In genomic region chr6:107716688-107717089, GRCh38 we compare ENCODE assay signal across 8 cellular contexts.
DNase-seq lines count a peak whose midpoint lies in the region; ATAC-seq and TF ChIP-seq lines count a peak whose summit lies in the region.

No MANE protein-coding gene starts in this region.

- CTCF ChIA-PET in Panc1 (lab: Charles Lee): no interaction called here

- H3K27ac ChIP-seq in Panc1 (ENCODE audit: low read length) (no peak overlapping the region), left lung (no peak overlapping the region), upper lobe of right lung (no peak overlapping the region), thyroid gland (no peak overlapping the region)

- peak overlapping the region in 1 of 2 experiments; percentile 36; a peak in 1 of 4 replicates for H3K4me3 ChIP-seq in Panc1 (ENCODE audit: low read depth in 2 of 2, low read length in 2 of 2)
- no peak overlapping the region for H3K4me3 ChIP-seq in left lung
- H3K4me3 ChIP-seq in upper lobe of right lung: no peak overlapping the region
- no peak overlapping the region for H3K4me3 ChIP-seq in thyroid gland (replicated peaks in 1 of 3)

- POLR2A ChIA-PET in Panc1 (lab: Charles Lee): interaction anchor here (0.7 kb wide), 1 partner anchor 531 kb away, joined by 12 read pairs; no protein-coding TSS in a partner anchor

- H3K9me3 ChIP-seq in Panc1 (ENCODE audit: control insufficient read depth, insufficient read depth, low read depth, low read length) (no peaks in the 10 kb centered on the region), left lung (no peaks in the 10 kb centered on the region), upper lobe of right lung (no peaks in the 10 kb centered on the region), thyroid gland (no peaks in the 10 kb centered on the region)

- DNase-seq in Daoy (ENCODE audit: low read depth) (peak; percentile 29), HCEC 1CT (peak; percentile 51), Panc1 (ENCODE audit: low read depth, low spot score) (no peak), left lung (no peak), upper lobe of right lung (no peak), thyroid gland (no peak)
- peak; percentile 73 for DNase-seq in activated T-cell treated with anti-CD3 and anti-CD28 coated beads, Interleukin-2, amount 50 U/mL, for 1 hour

- no TSS peak for BruUV-seq in Panc1 (replicated peaks; lab: Mats Ljungman, UMichigan)

- ATAC-seq in Panc1 (peak; percentile 44; the same call in 1 of the 2 replicates), left lung (peak; percentile 53), upper lobe of right lung (peak; percentile 74), GM18520 (IDR thresholded peaks at IDR 0.05; ENCODE audit: unreplicated experiment) (no peak)

- H3K4me1 ChIP-seq in Panc1 (ENCODE audit: control insufficient read depth, insufficient read depth, low read length): no peaks in the 10 kb centered on the region; the same call in 1 of the 2 replicates
- peaks cover 4 to 12% of the 10 kb centered on the region in 2 donors for H3K4me1 ChIP-seq in left lung
- peaks cover 12% of the 10 kb centered on the region for H3K4me1 ChIP-seq in upper lobe of right lung
- H3K4me1 ChIP-seq in thyroid gland: no peaks in the 10 kb centered on the region

- WGBS in thyroid gland, 2 donors: 83 to 85% methylated on average over 9 of the region's 9 CpGs

- peaks cover 8% of the 10 kb centered on the region; the same call in 1 of the 2 replicates for H3K27me3 ChIP-seq in Panc1 (ENCODE audit: control insufficient read depth, insufficient read depth, low read length)
- H3K27me3 ChIP-seq in left lung: peaks cover 0 to 13% of the 10 kb centered on the region in 2 donors
- H3K27me3 ChIP-seq in upper lobe of right lung: no peaks in the 10 kb centered on the region
- H3K27me3 ChIP-seq in thyroid gland: no peaks in the 10 kb centered on the region

- in situ Hi-C loops in Panc1 (cut with HindIII; ENCODE audit: low pct_unique_long_range_greater_than_20kb, low sequenced_read_pairs): no loop called here

- H3K36me3 ChIP-seq in Panc1 (ENCODE audit: control insufficient read depth, insufficient read depth, low read length): no peaks in the 10 kb centered on the region
- H3K36me3 ChIP-seq in left lung: no peaks in the 10 kb centered on the region
- no peaks in the 10 kb centered on the region for H3K36me3 ChIP-seq in upper lobe of right lung
- H3K36me3 ChIP-seq in thyroid gland: no peaks in the 10 kb centered on the region

- intact Hi-C loops in Panc1 (cut with micrococcal nuclease; ENCODE audit: unreplicated experiment) (no loop called here), left lung (cut with DNase I) (no loop called here), upper lobe of right lung (cut with DNase I) (no loop called here), thyroid gland (cut with DNase I) (no loop called here)

- TF ChIP-seq POLR2A in thyroid gland (IDR thresholded peaks at IDR 0.05): no peak

- TF ChIP-seq CTCF in Panc1 (IDR thresholded peaks at IDR 0.05) (no peak), left lung (IDR thresholded peaks at IDR 0.05) (no peak), upper lobe of right lung (IDR thresholded peaks at IDR 0.05) (no peak), thyroid gland (IDR thresholded peaks at IDR 0.05) (no peak)

Comparison
In these comparisons a context has a peak if more than half of its experiments do, and no peak if none do; other contexts are left out.
1. DNase-seq: peak in Daoy (single experiment), HCEC 1CT (single experiment) and activated T-cell treated with anti-CD3 and anti-CD28 coated beads, Interleukin-2, amount 50 U/mL, for 1 hour (single experiment); none in Panc1 (single experiment), left lung (0 of 2), upper lobe of right lung (single experiment) and thyroid gland (0 of 2).